Comparison of ENCODE assay signal across 1 cellular context in genomic region chr17:78313735-78314648, GRCh38.
TF ChIP-seq lines count a peak whose summit lies in the region.

No MANE protein-coding gene starts in this region.

TF ChIP-seq in HepG2, 621 proteins besides CTCF, POLR2A, EP300 and RAD21 (continued from another document and continues in another):
- TF ChIP-seq PLSCR1 (CRISPR knock-in tag; IDR thresholded peaks at IDR 0.05; ENCODE audit: borderline replicate concordance) (no peak), ZNF34 (CRISPR knock-in tag; IDR thresholded peaks at IDR 0.05; ENCODE audit: borderline replicate concordance) (no peak), DPF2 (CRISPR knock-in tag; IDR thresholded peaks at IDR 0.05; ENCODE audit: borderline replicate concordance, low read depth) (no peak), ZC3H13 (CRISPR knock-in tag; IDR thresholded peaks at IDR 0.05) (no peak), MYC (CRISPR knock-in tag; IDR thresholded peaks at IDR 0.05; ENCODE audit: borderline replicate concordance) (peak; percentile 27; the same call in 1 of the 2 replicates), CHCHD3 (CRISPR knock-in tag; IDR thresholded peaks at IDR 0.05) (0 out of 2 replicates have a peak, but pooled peaks have one; percentile 38), ZMAT3 (CRISPR knock-in tag; conservative IDR thresholded peaks at IDR 0.05) (no peak), JUN (CRISPR knock-in tag; IDR thresholded peaks at IDR 0.05) (peak; percentile 21; the same call in 1 of the 2 replicates), SP1 (IDR thresholded peaks at IDR 0.05) (no peak), SP1 (CRISPR knock-in tag; IDR thresholded peaks at IDR 0.05) (0 out of 2 replicates have a peak, but pooled peaks have one; percentile 15), ZNF337 (CRISPR knock-in tag; IDR thresholded peaks at IDR 0.05; ENCODE audit: borderline replicate concordance, low read depth) (no peak), ZBTB34 (CRISPR knock-in tag; IDR thresholded peaks at IDR 0.05) (no peak), SOX6 (IDR thresholded peaks at IDR 0.05) (no peak), SOX6 (CRISPR knock-in tag; IDR thresholded peaks at IDR 0.05) (peak; percentile 21; the same call in 1 of the 2 replicates), ZNF251 (CRISPR knock-in tag; IDR thresholded peaks at IDR 0.05) (no peak), KDM1A (CRISPR knock-in tag; IDR thresholded peaks at IDR 0.05) (peak; percentile 46; the same call in 1 of the 2 replicates), SP4 (CRISPR knock-in tag; IDR thresholded peaks at IDR 0.05) (no peak), MAX (IDR thresholded peaks at IDR 0.05) (peak; percentile 35; the same call in 1 of the 2 replicates), SMARCC2 (IDR thresholded peaks at IDR 0.05) (no peak), ZFP82 (CRISPR knock-in tag; IDR thresholded peaks at IDR 0.05; ENCODE audit: borderline replicate concordance) (no peak), HNF1A (IDR thresholded peaks at IDR 0.05; ENCODE audit: low read depth) (no peak), HNF1A (CRISPR knock-in tag; IDR thresholded peaks at IDR 0.05; ENCODE audit: borderline replicate concordance) (peak; percentile 44; the same call in 1 of the 2 replicates), TFAP4 (IDR thresholded peaks at IDR 0.05; ENCODE audit: borderline replicate concordance, low read depth) (no peak), RNF2 (conservative IDR thresholded peaks at IDR 0.05; ENCODE audit: low read depth) (no peak; the same call in none of the 2 replicates), RFX1 (IDR thresholded peaks at IDR 0.05) (no peak), BCL6 (CRISPR knock-in tag; IDR thresholded peaks at IDR 0.05) (peak; percentile 73), ZNF574 (CRISPR knock-in tag; IDR thresholded peaks at IDR 0.05) (0 out of 2 replicates have a peak, but pooled peaks have one; percentile 32), DNMT1 (CRISPR knock-in tag; IDR thresholded peaks at IDR 0.05) (0 out of 2 replicates have a peak, but pooled peaks have one; percentile 45), FOXP1 (IDR thresholded peaks at IDR 0.05) (no peak), FOXP1 (CRISPR knock-in tag; IDR thresholded peaks at IDR 0.05) (no peak), SALL2 (CRISPR knock-in tag; IDR thresholded peaks at IDR 0.05) (0 out of 2 replicates have a peak, but pooled peaks have one; percentile 36), ZNF350 (CRISPR knock-in tag; IDR thresholded peaks at IDR 0.05; ENCODE audit: borderline replicate concordance, low read depth) (no peak), ERF (CRISPR knock-in tag; IDR thresholded peaks at IDR 0.05) (0 out of 2 replicates have a peak, but pooled peaks have one; percentile 20), ZNF570 (CRISPR knock-in tag; IDR thresholded peaks at IDR 0.05; ENCODE audit: borderline replicate concordance) (no peak), JUNB (CRISPR knock-in tag; IDR thresholded peaks at IDR 0.05; ENCODE audit: borderline replicate concordance) (no peak), ZSCAN20 (CRISPR knock-in tag; IDR thresholded peaks at IDR 0.05; ENCODE audit: borderline replicate concordance) (no peak), GTF3A (CRISPR knock-in tag; conservative IDR thresholded peaks at IDR 0.05) (no peak), ZFX (CRISPR knock-in tag; IDR thresholded peaks at IDR 0.05; ENCODE audit: low read depth) (peak; percentile 55; the same call in 1 of the 2 replicates), TMF1 (CRISPR knock-in tag; IDR thresholded peaks at IDR 0.05; ENCODE audit: low read depth) (no peak), ZBTB38 (CRISPR knock-in tag; IDR thresholded peaks at IDR 0.05) (no peak), ELF1 (CRISPR knock-in tag; IDR thresholded peaks at IDR 0.05) (no peak), FOXK1 (CRISPR knock-in tag; IDR thresholded peaks at IDR 0.05; ENCODE audit: borderline replicate concordance, low read depth) (no peak), ZNF460 (CRISPR knock-in tag; IDR thresholded peaks at IDR 0.05; ENCODE audit: borderline replicate concordance) (no peak), ZNF333 (CRISPR knock-in tag; IDR thresholded peaks at IDR 0.05; ENCODE audit: borderline replicate concordance) (0 out of 2 replicates have a peak, but pooled peaks have one; percentile 39), SNRNP70 (IDR thresholded peaks at IDR 0.05; ENCODE audit: low read depth, low read length) (no peak), ATF4 (CRISPR knock-in tag; IDR thresholded peaks at IDR 0.05) (no peak), ZSCAN25 (CRISPR knock-in tag; IDR thresholded peaks at IDR 0.05) (no peak), GLI4 (CRISPR knock-in tag; IDR thresholded peaks at IDR 0.05; ENCODE audit: borderline replicate concordance) (no peak), ELF3 (CRISPR knock-in tag; IDR thresholded peaks at IDR 0.05) (0 out of 2 replicates have a peak, but pooled peaks have one; percentile 21), TCF7 (IDR thresholded peaks at IDR 0.05; ENCODE audit: low read depth) (no peak), SIX4 (CRISPR knock-in tag; IDR thresholded peaks at IDR 0.05) (no peak), ZFY (CRISPR knock-in tag; IDR thresholded peaks at IDR 0.05) (peak; percentile 43; the same call in 1 of the 2 replicates), SPEN (CRISPR knock-in tag; IDR thresholded peaks at IDR 0.05; ENCODE audit: low read depth) (no peak), ZBTB25 (CRISPR knock-in tag; IDR thresholded peaks at IDR 0.05) (peak; percentile 57; the same call in 1 of the 2 replicates)
